25 cellular contexts compared by ENCODE assay signal in genomic region chr21:36347962-36348328, GRCh38. TPM values are rescaled to one million over a fixed set of nuclear protein-coding genes. Genes with fewer than 3 reads are reported as not detected.
DNase-seq lines count a peak whose midpoint lies in the region; ATAC-seq, FAIRE-seq and TF ChIP-seq lines count a peak whose summit lies in the region.
"Had no signal": no experiment of that assay in that cellular context is flagged by ENCODE, and none has a peak within 500 bp of the region (broad histone marks: within the 10 kb centered on the region; RNA-seq: fewer than 3 reads in every experiment).

No MANE protein-coding gene starts in this region.

- intact Hi-C loops in mucosa of descending colon (cut with DNase I, micrococcal nuclease), result no loop called here

- TF ChIP-seq POLR2A in A549 (IDR thresholded peaks at IDR 0.05; ENCODE audit: low read length), result no peak

- no peak for TF ChIP-seq EP300 in A549 (IDR thresholded peaks at IDR 0.05)

- H3K9me3 ChIP-seq in A549 (no peaks in the 10 kb centered on the region), mucosa of descending colon (no peaks in the 10 kb centered on the region)
- H3K9me3 ChIP-seq: sigmoid colon, SJCRH30, transverse colon had no signal

- H3K4me1 ChIP-seq in A549, result peaks cover 8% of the 10 kb centered on the region; the same call in 1 of the 3 replicates
- peaks cover 7% of the 10 kb centered on the region for H3K4me1 ChIP-seq in mucosa of descending colon (ENCODE audit: low read depth)
- H3K4me1 ChIP-seq: sigmoid colon, SJCRH30 had no signal

- no peak for FAIRE-seq in A549 (lab: Jason Lieb, UNC)
- FAIRE-seq: GM19239, islet of Langerhans had no signal

- no peak overlapping the region for H3K4me3 ChIP-seq in A549
- H3K4me3 ChIP-seq in mucosa of descending colon, result no peak overlapping the region
- H3K4me3 ChIP-seq: hepatocyte, lung, PC-9, sigmoid colon, SJCRH30, transverse colon had no signal

- POLR2A ChIA-PET in A549 (lab: Yijun Ruan, JAX), result no interaction called here

- H3K4me2 ChIP-seq in A549, result no peak overlapping the region
- H3K4me2 ChIP-seq: hepatocyte, PC-9 had no signal

- no peak for TF ChIP-seq RAD21 in A549 (conservative IDR thresholded peaks at IDR 0.05 in 1 of 2, IDR thresholded peaks at IDR 0.05 in 1 of 2)

- WGBS in A549 (ENCODE audit: missing lambda C conversion rate), result 77% methylated on average over 2 of the region's 2 CpGs

- no peak for ATAC-seq in A549
- ATAC-seq in HG03469 (IDR thresholded peaks at IDR 0.05; ENCODE audit: unreplicated experiment), result no peak
- ATAC-seq in mucosa of descending colon, result no peak
- ATAC-seq: stimulated activated naive CD8-positive, alpha-beta T cell treated with anti-CD3 and anti-CD28 coated beads, Interleukin-15, amount 100 ng/mL, for 72 hours had no signal

- H3K36me3 ChIP-seq in mucosa of descending colon (ENCODE audit: low read depth), result peaks cover 6% of the 10 kb centered on the region

- H3K27ac ChIP-seq in A549 (no peak overlapping the region), VCaP (peak overlapping the region; percentile 78)
- H3K27ac ChIP-seq: hepatocyte, PC-9, sigmoid colon, SJCRH30, transverse colon had no signal

- CTCF ChIA-PET in A549 (lab: Yijun Ruan, JAX), result no interaction called here

- DNase-seq in A549 (ENCODE audit: low read depth in 1 of 2, low spot score in 1 of 2) (no peak), EL (peak; percentile 13), fibroblast of peridontal ligament (ENCODE audit: extremely low read depth) (peak; percentile 28), mucosa of descending colon (no peak)
- no peak for DNase-seq in stimulated activated naive CD4-positive, alpha-beta T cell (lab: John Stamatoyannopoulos, UW)
- DNase-seq in stimulated activated CD4-positive, alpha-beta T cell treated with anti-CD3 and anti-CD28 coated beads, Interleukin-15, amount 100 ng/mL, for 24 hours, result no peak
- DNase-seq: activated CD4-positive, CD25-positive, alpha-beta regulatory T cell treated with anti-CD3 and anti-CD28 coated beads, Interleukin-2, amount 50 U/mL, for 72 hours; activated effector memory CD4-positive, alpha-beta T cell treated with anti-CD3 and anti-CD28 coated beads, Interleukin-2, amount 50 U/mL, for 16 hours; anterior cingulate cortex; Calu3; H7; NCI-H187 treated with DMSO at 0.1 percent for 48 hours; NCI-H345; PC-9; sigmoid colon; SJCRH30; stimulated activated CD4-positive, alpha-beta T cell treated with anti-CD3 and anti-CD28 coated beads, Interleukin-2, amount 100 ng/mL, for 24 hours; stimulated activated naive CD8-positive, alpha-beta T cell treated with anti-CD3 and anti-CD28 coated beads, Interleukin-15, amount 100 ng/mL, for 72 hours; transverse colon had no signal

- TF ChIP-seq CTCF in A549 (IDR thresholded peaks at IDR 0.05) (no peak), VCaP (conservative IDR thresholded peaks at IDR 0.05) (no peak), mucosa of descending colon (IDR thresholded peaks at IDR 0.05) (no peak)

TF ChIP-seq in A549, 52 proteins besides CTCF, POLR2A, EP300 and RAD21:
- TF ChIP-seq, protein P1, sequence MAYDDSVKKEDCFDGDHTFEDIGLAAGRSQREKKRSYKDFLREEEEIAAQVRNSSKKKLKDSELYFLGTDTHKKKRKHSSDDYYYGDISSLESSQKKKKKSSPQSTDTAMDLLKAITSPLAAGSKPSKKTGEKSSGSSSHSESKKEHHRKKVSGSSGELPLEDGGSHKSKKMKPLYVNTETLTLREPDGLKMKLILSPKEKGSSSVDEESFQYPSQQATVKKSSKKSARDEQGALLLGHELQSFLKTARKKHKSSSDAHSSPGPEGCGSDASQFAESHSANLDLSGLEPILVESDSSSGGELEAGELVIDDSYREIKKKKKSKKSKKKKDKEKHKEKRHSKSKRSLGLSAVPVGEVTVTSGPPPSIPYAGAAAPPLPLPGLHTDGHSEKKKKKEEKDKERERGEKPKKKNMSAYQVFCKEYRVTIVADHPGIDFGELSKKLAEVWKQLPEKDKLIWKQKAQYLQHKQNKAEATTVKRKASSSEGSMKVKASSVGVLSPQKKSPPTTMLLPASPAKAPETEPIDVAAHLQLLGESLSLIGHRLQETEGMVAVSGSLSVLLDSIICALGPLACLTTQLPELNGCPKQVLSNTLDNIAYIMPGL (CRISPR knock-in tag; IDR thresholded peaks at IDR 0.05; ENCODE audit: borderline replicate concordance), result no peak
- TF ChIP-seq FOSL2 (IDR thresholded peaks at IDR 0.05) (no peak), FOSL2 (CRISPR knock-in tag; IDR thresholded peaks at IDR 0.05) (peak; percentile 16; the same call in 1 of the 2 replicates)

RNA-seq across cellular contexts. Expression of gene MORC3, which starts 27.9 kb away (rescaled TPM):
- polyA plus RNA-seq in A549 (2011; rRNA removed) (15.0 and 21.5 TPM in 2 replicates), A549 (2017; fragmentation: RNase III; extraction: RNeasy Plus Mini Kit Qiagen cat#74134 plus additional on column Dnase treatment) (9.7 to 10.7 TPM (median 9.9 TPM) in 3 replicates)
- 2.9 TPM in 2 replicates for polyA plus RNA-seq in A549 (2012; cell fraction: cytosol; rRNA removed)
- polyA plus RNA-seq in A549 (2012; cell fraction: nucleus; rRNA removed), result 2.3 and 3.8 TPM in 2 replicates
- polyA minus RNA-seq in A549 (2011; rRNA and poly(A)+ RNA removed), result 6.3 and 9.0 TPM in 2 replicates
- total RNA-seq in mucosa of descending colon, result 10 to 100 TPM; 27.9 to 42.1 (median 29.9) TPM

RNA-seq across cellular contexts. Expression of gene CHAF1B, which starts 37.2 kb away (rescaled TPM):
- polyA plus RNA-seq in A549 (2011; rRNA removed), result 12.6 and 16.9 TPM in 2 replicates
- 11.7 and 13.4 TPM in 2 replicates for polyA plus RNA-seq in A549 (2012; cell fraction: cytosol; rRNA removed)
- polyA plus RNA-seq in A549 (2012; cell fraction: nucleus; rRNA removed), result 8.3 and 12.9 TPM in 2 replicates
- polyA plus RNA-seq in A549 (2017; fragmentation: RNase III; extraction: RNeasy Plus Mini Kit Qiagen cat#74134 plus additional on column Dnase treatment), result 12.9 to 13.3 TPM (median 13.3 TPM) in 3 replicates
- polyA minus RNA-seq in A549 (2011; rRNA and poly(A)+ RNA removed), result 8.6 TPM in 2 replicates
- 1 to 10 TPM; 1.4 to 4.7 (median 1.5) TPM for total RNA-seq in mucosa of descending colon

Comparison
In these comparisons a context has a peak if more than half of its experiments do, and no peak if none do; other contexts are left out.
1. DNase-seq: peak in EL (single experiment) and fibroblast of peridontal ligament (single experiment); none in A549 (0 of 2), stimulated activated naive CD4-positive, alpha-beta T cell (0 of 6), mucosa of descending colon (0 of 3) and stimulated activated CD4-positive, alpha-beta T cell treated with anti-CD3 and anti-CD28 coated beads, Interleukin-15, amount 100 ng/mL, for 24 hours (single experiment).